Comparison of ENCODE assay signal across 2 cellular contexts in the genomic region with DNA sequence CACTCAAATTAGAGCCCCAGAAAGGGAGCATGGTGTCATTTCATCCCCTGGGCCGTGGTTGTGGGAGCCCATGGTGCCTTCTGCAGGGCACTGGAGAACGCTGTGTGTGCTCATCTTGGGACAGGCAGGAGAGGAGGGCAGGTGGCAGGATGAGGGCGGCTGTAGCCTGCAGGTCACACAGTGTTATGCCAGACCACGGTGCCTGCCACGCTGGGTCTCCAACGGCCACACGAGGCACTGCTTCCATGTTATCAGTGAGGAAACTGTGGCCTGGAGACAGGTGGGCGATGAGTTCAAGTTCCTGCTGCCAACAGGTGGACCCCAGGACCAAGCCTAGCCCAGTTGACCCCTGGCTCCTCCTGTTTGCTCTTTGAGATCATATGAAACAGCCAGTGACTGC.
TF ChIP-seq lines count a peak whose summit lies in the region.

No MANE protein-coding gene starts in this region.

TF ChIP-seq in A549, 52 proteins besides CTCF, POLR2A, EP300 and RAD21:
- TF ChIP-seq NFE2L2 (conservative IDR thresholded peaks at IDR 0.05; ENCODE audit: low read length) (no peak), RNF2 (IDR thresholded peaks at IDR 0.05; ENCODE audit: borderline replicate concordance, low read depth) (no peak), JUNB (IDR thresholded peaks at IDR 0.05) (no peak), GATA3 (IDR thresholded peaks at IDR 0.05; ENCODE audit: borderline replicate concordance) (no peak), POLR2AphosphoS2 (conservative IDR thresholded peaks at IDR 0.05; ENCODE audit: low read length) (no peak), BHLHE40 (IDR thresholded peaks at IDR 0.05; ENCODE audit: low read depth, low read length) (no peak), ZNF302 (CRISPR knock-in tag; IDR thresholded peaks at IDR 0.05) (no peak), FOSL2 (IDR thresholded peaks at IDR 0.05) (no peak), FOSL2 (CRISPR knock-in tag; IDR thresholded peaks at IDR 0.05) (no peak)
- TF ChIP-seq, protein P1, sequence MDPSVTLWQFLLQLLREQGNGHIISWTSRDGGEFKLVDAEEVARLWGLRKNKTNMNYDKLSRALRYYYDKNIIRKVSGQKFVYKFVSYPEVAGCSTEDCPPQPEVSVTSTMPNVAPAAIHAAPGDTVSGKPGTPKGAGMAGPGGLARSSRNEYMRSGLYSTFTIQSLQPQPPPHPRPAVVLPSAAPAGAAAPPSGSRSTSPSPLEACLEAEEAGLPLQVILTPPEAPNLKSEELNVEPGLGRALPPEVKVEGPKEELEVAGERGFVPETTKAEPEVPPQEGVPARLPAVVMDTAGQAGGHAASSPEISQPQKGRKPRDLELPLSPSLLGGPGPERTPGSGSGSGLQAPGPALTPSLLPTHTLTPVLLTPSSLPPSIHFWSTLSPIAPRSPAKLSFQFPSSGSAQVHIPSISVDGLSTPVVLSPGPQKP (IDR thresholded peaks at IDR 0.05; ENCODE audit: low read depth, low read length): no peak

TF ChIP-seq in H1, 55 proteins besides CTCF, POLR2A, EP300 and RAD21:
- TF ChIP-seq JUND (IDR thresholded peaks at IDR 0.05; ENCODE audit: low read length) (no peak), RFX5 (IDR thresholded peaks at IDR 0.05; ENCODE audit: borderline replicate concordance, low read depth, low read length) (no peak), EZH2 (IDR thresholded peaks at IDR 0.05; ENCODE audit: low read depth, low read length, severe bottlenecking) (no peak), EGR1 (IDR thresholded peaks at IDR 0.05; ENCODE audit: borderline replicate concordance, low read depth, low read length) (peak; percentile 30; the same call in 1 of the 2 replicates)
